Comparison of ENCODE assay signal across 21 cellular contexts in the genomic region with DNA sequence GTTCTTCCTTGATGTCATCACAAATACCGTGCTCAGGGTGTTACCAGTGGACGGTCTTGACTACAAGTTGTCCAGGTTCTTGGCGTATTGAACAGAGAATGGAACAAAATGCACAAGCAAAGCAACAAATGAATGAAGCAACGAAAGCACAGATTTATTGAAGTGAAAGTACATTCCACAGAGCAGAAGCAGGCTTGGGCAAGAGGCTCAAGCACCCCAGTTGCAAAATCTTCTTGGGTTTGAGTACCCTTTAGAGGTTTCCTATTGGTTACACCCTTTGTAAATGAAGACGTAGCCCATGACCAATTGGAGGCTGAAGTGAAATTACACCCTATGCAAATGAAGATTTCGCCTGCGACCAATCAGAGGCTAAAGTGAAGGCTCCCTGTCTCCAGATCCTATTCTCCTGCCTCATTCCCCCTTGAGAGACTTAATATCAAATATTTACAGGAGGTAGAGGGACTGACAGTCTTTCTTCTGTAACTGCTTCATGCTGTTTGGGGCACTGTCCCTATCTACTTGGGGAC. TPM values are rescaled to one million over a fixed set of nuclear protein-coding genes. Genes with fewer than 3 reads are reported as not detected.
DNase-seq lines count a peak whose midpoint lies in the region; ATAC-seq and TF ChIP-seq lines count a peak whose summit lies in the region.
"Had no signal": no experiment of that assay in that cellular context is flagged by ENCODE, and none has a peak within 500 bp of the region (broad histone marks: within the 10 kb centered on the region; RNA-seq: fewer than 3 reads in every experiment).

No MANE protein-coding gene starts in this region.

- peaks cover 19% of the 10 kb centered on the region for H3K27me3 ChIP-seq in neutrophil
- H3K27me3 ChIP-seq: BLaER1 treated with 17β-estradiol and CSF1 and Interleukin-3, amounts not matched to agents 10 nM and 100 nM; transverse colon had no signal

- H3K4me3 ChIP-seq in neutrophil (ENCODE audit: low read depth in 1 of 2, low read length in 1 of 2) (no peak overlapping the region), mucosa of descending colon (no peak overlapping the region)
- H3K4me3 ChIP-seq: BLaER1 treated with 17β-estradiol and CSF1 and Interleukin-3, amounts not matched to agents 10 nM and 100 nM; HAP-1; transverse colon had no signal

- TF ChIP-seq CTCF in neutrophil (IDR thresholded peaks at IDR 0.05) (no peak), mucosa of descending colon (IDR thresholded peaks at IDR 0.05) (no peak)

- DNase-seq in DMS 273 (lab: John Stamatoyannopoulos, UW; ENCODE audit: unreplicated experiment), result peak; percentile 43
- no peak for DNase-seq in DMS 273 treated with DMSO at 0.1 percent for 48 hours (lab: John Stamatoyannopoulos, UW)
- DNase-seq in NCI-H460 (ENCODE audit: extremely low read depth, low read depth), result peak; percentile 98
- peak; percentile 17 for DNase-seq in amniotic epithelial cell (ENCODE audit: low read depth)
- DNase-seq in mucosa of descending colon, result no peak
- DNase-seq in superior temporal gyrus (ENCODE audit: extremely low spot score), result no peak
- DNase-seq: 8988T; activated CD4-positive, alpha-beta T cell treated with anti-CD3 and anti-CD28 coated beads for 36 hours; activated effector memory CD4-positive, alpha-beta T cell treated with anti-CD3 and anti-CD28 coated beads, Interleukin-2, amount 50 U/mL, for 16 hours; cerebellar nuclear complex; hippocampal formation; kidney; midbrain; NCI-H187 treated with DMSO at 0.1 percent for 48 hours; stimulated activated naive CD4-positive, alpha-beta T cell treated with Interleukin-2 at 50 U/mL for 16 hours; T-helper 17 cell had no signal

- no peaks in the 10 kb centered on the region for H3K9me3 ChIP-seq in neutrophil
- no peaks in the 10 kb centered on the region for H3K9me3 ChIP-seq in mucosa of descending colon
- H3K9me3 ChIP-seq: HAP-1, transverse colon had no signal

- peak overlapping the region; percentile 70 for H3K27ac ChIP-seq in neutrophil
- H3K27ac ChIP-seq: transverse colon had no signal

- intact Hi-C loops in mucosa of descending colon (cut with DNase I, micrococcal nuclease), result no loop called here

- H3K4me1 ChIP-seq in neutrophil (ENCODE audit: control insufficient read depth in 1 of 2, insufficient read depth in 1 of 2, low read depth in 1 of 2, low read length in 1 of 2), result peaks cover 23 to 28% of the 10 kb centered on the region in 2 experiments
- peaks cover 3% of the 10 kb centered on the region for H3K4me1 ChIP-seq in mucosa of descending colon (ENCODE audit: low read depth)

- H3K36me3 ChIP-seq in neutrophil (no peaks in the 10 kb centered on the region), mucosa of descending colon (ENCODE audit: low read depth) (no peaks in the 10 kb centered on the region)
- H3K36me3 ChIP-seq: BLaER1 treated with 17β-estradiol and CSF1 and Interleukin-3, amounts not matched to agents 10 nM and 100 nM; HAP-1; transverse colon had no signal

- no peak for ATAC-seq in mucosa of descending colon
- ATAC-seq in HG03108 (IDR thresholded peaks at IDR 0.05; ENCODE audit: unreplicated experiment), result no peak
- ATAC-seq: activated CD4-positive, alpha-beta T cell treated with anti-CD3 and anti-CD28 coated beads for 36 hours; T-helper 17 cell had no signal

RNA-seq across cellular contexts. Expression of gene YY1AP1, which starts 38.3 kb away (rescaled TPM):
- 48.4 and 55.1 TPM in 2 replicates for total RNA-seq in NCI-H460 (2014; rRNA removed; shearing (Covaris generic))
- polyA plus RNA-seq in NCI-H460 (2014; cell fraction: nucleus; rRNA removed), result 31.5 and 43.8 TPM in 2 replicates
- 100 to 1,000 TPM in 1 of 3 donors, 10 to 100 TPM in 2; 55.8 to 114 (median 56.7) TPM for total RNA-seq in mucosa of descending colon

RNA-seq across cellular contexts. Expression of gene DAP3, which starts 38.6 kb away (rescaled TPM):
- 171 and 188 TPM in 2 replicates for total RNA-seq in NCI-H460 (2014; rRNA removed; shearing (Covaris generic))
- 321 and 481 TPM in 2 replicates for polyA plus RNA-seq in NCI-H460 (2014; cell fraction: nucleus; rRNA removed)
- total RNA-seq in mucosa of descending colon, result 10 to 100 TPM; 75.8 to 91.4 (median 87.1) TPM

RNA-seq across cellular contexts. Expression of gene MSTO1, which starts 40.3 kb away (rescaled TPM):
- 21.6 and 29.2 TPM in 2 replicates for total RNA-seq in NCI-H460 (2014; rRNA removed; shearing (Covaris generic))
- polyA plus RNA-seq in NCI-H460 (2014; cell fraction: nucleus; rRNA removed), result 194 and 238 TPM in 2 replicates
- total RNA-seq in mucosa of descending colon, result 10 to 100 TPM; 21.2 to 24.1 (median 23.1) TPM

Comparison
In these comparisons a context has a peak if more than half of its experiments do, and no peak if none do; other contexts are left out.
1. DNase-seq: peak in DMS 273 (single experiment), NCI-H460 (single experiment) and amniotic epithelial cell (single experiment); none in DMS 273 treated with DMSO at 0.1 percent for 48 hours (single experiment), mucosa of descending colon (0 of 3) and superior temporal gyrus (single experiment).